ENCODE assay signal across 8 cellular contexts in the genomic region with DNA sequence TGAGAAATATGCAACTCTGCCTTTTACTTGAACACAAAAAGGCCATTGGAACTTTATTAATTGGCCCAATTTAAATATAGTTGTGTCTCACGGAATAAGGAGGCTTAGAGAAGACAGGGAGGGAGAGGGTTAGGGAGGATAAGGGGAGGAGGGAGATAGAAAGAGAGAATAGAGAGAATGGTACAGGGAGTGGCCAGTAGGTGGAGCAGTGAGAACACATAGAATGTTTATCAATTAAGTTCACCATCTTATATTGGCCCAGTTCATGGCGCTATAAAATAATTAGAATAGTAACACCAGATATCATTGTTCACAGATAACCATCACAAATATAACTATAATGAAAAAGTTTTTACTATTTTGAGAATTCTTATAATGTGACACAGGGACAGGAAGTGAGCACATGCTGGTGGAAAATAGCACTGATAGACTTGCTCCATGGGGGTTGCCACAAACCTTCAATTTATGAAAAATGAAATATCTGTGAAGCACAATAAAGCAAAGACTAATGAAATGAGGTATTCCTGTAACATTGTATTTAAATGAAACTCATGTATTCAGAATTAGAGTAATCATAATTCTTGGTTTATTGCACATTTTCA.
DNase-seq lines count a peak whose midpoint lies in the region; ATAC-seq and TF ChIP-seq lines count a peak whose summit lies in the region.

No MANE protein-coding gene starts in this region.

- H3K4me1 Mint-ChIP-seq in glutamatergic neuron (ENCODE audit: low read depth, unreplicated experiment), result peaks cover 2% of the 10 kb centered on the region
- H3K4me1 Mint-ChIP-seq in stimulated activated naive CD8-positive, alpha-beta T cell treated with anti-CD3 and anti-CD28 coated beads, Interleukin-15, amount 100 ng/mL, for 72 hours, result no peaks in the 10 kb centered on the region

- H3K36me3 Mint-ChIP-seq in glutamatergic neuron (ENCODE audit: unreplicated experiment), result no peaks in the 10 kb centered on the region

- no peak overlapping the region for H3K4me3 Mint-ChIP-seq in glutamatergic neuron (ENCODE audit: unreplicated experiment)
- no peak overlapping the region for H3K4me3 Mint-ChIP-seq in stimulated activated naive CD8-positive, alpha-beta T cell treated with anti-CD3 and anti-CD28 coated beads, Interleukin-15, amount 100 ng/mL, for 72 hours

- H2AFZ ChIP-seq in Loucy (ENCODE audit: low read length), result no peak overlapping the region
- no peak overlapping the region for H2AFZ ChIP-seq in SU-DHL-6 (ENCODE audit: low read depth, low read length, severe bottlenecking)

- H3K9me2 ChIP-seq in Loucy (replicated peaks; ENCODE audit: low read depth, low read length) (no peaks in the 10 kb centered on the region), SU-DHL-6 (replicated peaks; ENCODE audit: insufficient read depth, low read length) (no peaks in the 10 kb centered on the region)

- in situ Hi-C loops in GM13976 (cut with MboI; ENCODE audit: low sequenced_read_pairs, unreplicated experiment), result no loop called here

- H3K4me3 ChIP-seq in Loucy (ENCODE audit: low read length, poor library complexity, severe bottlenecking) (no peak overlapping the region), SU-DHL-6 (ENCODE audit: insufficient read depth, low read length, poor library complexity, severe bottlenecking) (no peak overlapping the region)

- no peak overlapping the region for H3K27ac ChIP-seq in SU-DHL-6 (ENCODE audit: low read depth, low read length)

- H3K36me3 ChIP-seq in Loucy (ENCODE audit: insufficient read depth, low read length) (no peaks in the 10 kb centered on the region), SU-DHL-6 (ENCODE audit: low read length) (no peaks in the 10 kb centered on the region)

- H4K20me1 ChIP-seq in Loucy (ENCODE audit: insufficient read depth, low read length, poor library complexity, severe bottlenecking) (no peaks in the 10 kb centered on the region), SU-DHL-6 (ENCODE audit: low read depth, low read length) (no peaks in the 10 kb centered on the region)

- H3F3A ChIP-seq in Loucy (ENCODE audit: low read depth), result no peaks in the 10 kb centered on the region
- H3F3A ChIP-seq in SU-DHL-6 (ENCODE audit: insufficient read depth), result no peaks in the 10 kb centered on the region

- no peaks in the 10 kb centered on the region for H3K27me3 ChIP-seq in Loucy (ENCODE audit: insufficient read depth, low read length, poor library complexity, severe bottlenecking)
- H3K27me3 ChIP-seq in SU-DHL-6 (ENCODE audit: low read length), result no peaks in the 10 kb centered on the region

- TF ChIP-seq CTCF in AG09319 (IDR thresholded peaks at IDR 0.05; ENCODE audit: low read depth, low read length) (peak; percentile 12), GM13976 (IDR thresholded peaks at IDR 0.05; ENCODE audit: borderline replicate concordance, control extremely low read depth, extremely low read depth, insufficient read depth, missing control alignments) (peak; percentile 44), Loucy (conservative IDR thresholded peaks at IDR 0.05; ENCODE audit: low read length) (peak; percentile 72), SU-DHL-6 (IDR thresholded peaks at IDR 0.05; ENCODE audit: insufficient read depth, low read length, poor library complexity, severe bottlenecking) (peak; percentile 49), glutamatergic neuron (IDR thresholded peaks at IDR 0.05; ENCODE audit: partially characterized antibody, unreplicated experiment) (peak; percentile 80)

- H3K79me2 ChIP-seq in Loucy (ENCODE audit: insufficient read depth, low read length) (no peaks in the 10 kb centered on the region), SU-DHL-6 (ENCODE audit: insufficient read depth, low read length) (no peaks in the 10 kb centered on the region)

- H3K4me1 ChIP-seq in Loucy (ENCODE audit: insufficient read depth, low read length, poor library complexity, severe bottlenecking), result no peaks in the 10 kb centered on the region

- H3K9ac ChIP-seq in Loucy (ENCODE audit: low read depth, low read length, poor library complexity, severe bottlenecking) (no peak overlapping the region), SU-DHL-6 (ENCODE audit: low read length) (no peak overlapping the region)

- no peaks in the 10 kb centered on the region for H3K9me3 ChIP-seq in Loucy (ENCODE audit: insufficient read depth, low read depth, low read length)
- no peaks in the 10 kb centered on the region for H3K9me3 ChIP-seq in SU-DHL-6 (ENCODE audit: insufficient read depth, low read length)

- peak; percentile 90 for ATAC-seq in HG02571 (IDR thresholded peaks at IDR 0.05; ENCODE audit: unreplicated experiment)
- ATAC-seq in stimulated activated naive CD8-positive, alpha-beta T cell treated with anti-CD3 and anti-CD28 coated beads, Interleukin-15, amount 100 ng/mL, for 72 hours, result peak; percentile 64

- H3K27me3 Mint-ChIP-seq in glutamatergic neuron (ENCODE audit: unreplicated experiment), result no peaks in the 10 kb centered on the region
- H3K27me3 Mint-ChIP-seq in stimulated activated naive CD8-positive, alpha-beta T cell treated with anti-CD3 and anti-CD28 coated beads, Interleukin-15, amount 100 ng/mL, for 72 hours, result no peaks in the 10 kb centered on the region

- no peak overlapping the region for H3K27ac Mint-ChIP-seq in glutamatergic neuron (ENCODE audit: unreplicated experiment)
- H3K27ac Mint-ChIP-seq in stimulated activated naive CD8-positive, alpha-beta T cell treated with anti-CD3 and anti-CD28 coated beads, Interleukin-15, amount 100 ng/mL, for 72 hours, result no peak overlapping the region

- H3K9me3 Mint-ChIP-seq in glutamatergic neuron (ENCODE audit: unreplicated experiment), result no peaks in the 10 kb centered on the region
- no peaks in the 10 kb centered on the region for H3K9me3 Mint-ChIP-seq in stimulated activated naive CD8-positive, alpha-beta T cell treated with anti-CD3 and anti-CD28 coated beads, Interleukin-15, amount 100 ng/mL, for 72 hours

- no peak for DNase-seq in AG09319 (ENCODE audit: extremely low read depth, low read depth)
- DNase-seq in GM13976 (ENCODE audit: low spot score), result peak; percentile 10
- DNase-seq in glutamatergic neuron, result peak; percentile 33
- DNase-seq in stimulated activated naive CD8-positive, alpha-beta T cell treated with anti-CD3 and anti-CD28 coated beads, Interleukin-15, amount 100 ng/mL, for 72 hours, result no peak
- DNase-seq in cortex of kidney (lab: John Stamatoyannopoulos, UW), result no peak

- H3K4me2 ChIP-seq in Loucy (ENCODE audit: low read depth, low read length, poor library complexity, severe bottlenecking), result no peak overlapping the region
- H3K4me2 ChIP-seq in SU-DHL-6 (ENCODE audit: low read depth, low read length, poor library complexity, severe bottlenecking), result no peak overlapping the region

Comparison
In these comparisons a context has a peak if more than half of its experiments do, and no peak if none do; other contexts are left out.
1. DNase-seq: peak in GM13976 (single experiment) and glutamatergic neuron (single experiment); none in AG09319 (single experiment), stimulated activated naive CD8-positive, alpha-beta T cell treated with anti-CD3 and anti-CD28 coated beads, Interleukin-15, amount 100 ng/mL, for 72 hours (0 of 2) and cortex of kidney (single experiment).
2. CTCF ChIP-seq: peak in every context shown above with its lines; median percentile 80 in glutamatergic neuron; 72 in Loucy; 49 in SU-DHL-6; 44 in GM13976; 12 in AG09319.